ENCODE assay signal across 14 cellular contexts in genomic region chr7:102610996-102611685, GRCh38. TPM values are rescaled to one million over a fixed set of nuclear protein-coding genes. Genes with fewer than 3 reads are reported as not detected.
DNase-seq lines count a peak whose midpoint lies in the region; ATAC-seq, FAIRE-seq and TF ChIP-seq lines count a peak whose summit lies in the region.
"Not testable (repeated sequence)": the region's sequence is repeated elsewhere in the genome, so short reads cannot be mapped to it uniquely, and the experiment has no call there.
"Had no signal": no experiment of that assay in that cellular context is flagged by ENCODE, and none has a peak within 500 bp of the region (broad histone marks: within the 10 kb centered on the region; RNA-seq: fewer than 3 reads in every experiment).

No MANE protein-coding gene starts in this region.

- not testable (repeated sequence) for H3K79me2 ChIP-seq in PC-3 (ENCODE audit: low read length); K562 (ENCODE audit: control insufficient read depth, insufficient read depth, low read length)

- ATAC-seq in GM18867 (IDR thresholded peaks at IDR 0.05; ENCODE audit: unreplicated experiment) (peak; percentile 34), GM21381 (IDR thresholded peaks at IDR 0.05; ENCODE audit: unreplicated experiment) (peak; percentile 33), HG02642 (IDR thresholded peaks at IDR 0.05; ENCODE audit: poor library complexity, unreplicated experiment) (peak; percentile 39), HG03097 (IDR thresholded peaks at IDR 0.05; ENCODE audit: low FRiP score, unreplicated experiment) (peak; percentile 29), PC-3 (peak; percentile 64), K562 (peak; percentile 91), lower lobe of right lung (peak; percentile 57 to 59), upper lobe of left lung (ENCODE audit: low FRiP score in 2 of 2) (peak; percentile 27 to 82)

- CTCF ChIA-PET in PC-3 (lab: Charles Lee); K562 (lab: Yijun Ruan, JAX; ENCODE audit: low intra/inter-chr PET ratio): not testable (repeated sequence)

- TF ChIP-seq CTCF in PC-3 (conservative IDR thresholded peaks at IDR 0.05; ENCODE audit: low read depth, low read length); K562 (IDR thresholded peaks at IDR 0.05 in 2 of 3, conservative IDR thresholded peaks at IDR 0.05 in 1 of 3; ENCODE audit: insufficient read depth in 2 of 3, low read depth in 1 of 3, low read length in 3 of 3); lower lobe of right lung (IDR thresholded peaks at IDR 0.05); upper lobe of left lung (IDR thresholded peaks at IDR 0.05): not testable (repeated sequence)

- H3K9me3 ChIP-seq in PC-3 (ENCODE audit: low read length); K562 (replicated peaks; ENCODE audit: control insufficient read depth, insufficient read depth, low read depth, low read length); lower lobe of right lung; upper lobe of left lung: not testable (repeated sequence)

- peak; percentile 89 for FAIRE-seq in K562 (lab: Jason Lieb, UNC)

- H2AFZ ChIP-seq in PC-3 (ENCODE audit: low read length); K562 (ENCODE audit: low read depth, low read length): not testable (repeated sequence)

- not testable (repeated sequence) for TF ChIP-seq EP300 in K562 (IDR thresholded peaks at IDR 0.05; ENCODE audit: low read length); upper lobe of left lung (IDR thresholded peaks at IDR 0.05)

- not testable (repeated sequence) for BruUV-seq in PC-3 (replicated peaks; lab: Mats Ljungman, UMichigan); K562 (replicated peaks; lab: Mats Ljungman, UMichigan)

- H4K20me1 ChIP-seq in PC-3 (ENCODE audit: low read length); K562 (replicated peaks; ENCODE audit: control insufficient read depth, insufficient read depth, low read length): not testable (repeated sequence)

- not testable (repeated sequence) for H3F3A ChIP-seq in PC-3 (ENCODE audit: low read length, unreplicated experiment)

- not testable (repeated sequence) for TF ChIP-seq RAD21 in K562 (CRISPR knock-in tag; conservative IDR thresholded peaks at IDR 0.05 in 1 of 2, IDR thresholded peaks at IDR 0.05 in 1 of 2)

- POLR2A ChIA-PET in PC-3 (lab: Charles Lee; ENCODE audit: unreplicated experiment); K562 (lab: Yijun Ruan, JAX): not testable (repeated sequence)

- not testable (repeated sequence) for H3K36me3 ChIP-seq in PC-3 (ENCODE audit: low read depth, low read length); K562 (ENCODE audit: control insufficient read depth, insufficient read depth, low read length); lower lobe of right lung; upper lobe of left lung

- intact Hi-C loops in PC-3 (cut with micrococcal nuclease); K562 (cut with micrococcal nuclease); lower lobe of right lung (cut with DNase I): not testable (repeated sequence)

- not testable (repeated sequence) for H3K4me1 ChIP-seq in PC-3 (ENCODE audit: insufficient read depth, low read length); K562 (replicated peaks in 1 of 2; ENCODE audit: control insufficient read depth in 2 of 2, insufficient read depth in 2 of 2, low read length in 2 of 2); lower lobe of right lung; upper lobe of left lung

- in situ Hi-C loops in K562 (cut with MboI), result not testable (repeated sequence)

- H3K9ac ChIP-seq in PC-3 (ENCODE audit: low read length); K562 (ENCODE audit: insufficient read depth in 1 of 2, low read depth in 2 of 2, low read length in 2 of 2): not testable (repeated sequence)

- H3K27me3 ChIP-seq in PC-3 (ENCODE audit: low read length); K562 (ENCODE audit: control insufficient read depth in 2 of 2, insufficient read depth in 2 of 2, low read length in 2 of 2); lower lobe of right lung (ENCODE audit: low read depth); upper lobe of left lung: not testable (repeated sequence)

- not testable (repeated sequence) for DNase-seq in PC-3; K562 (ENCODE audit: extremely low read depth in 1 of 4, low spot score in 3 of 4); lower lobe of right lung; upper lobe of left lung

- TF ChIP-seq POLR2A in K562 (conservative IDR thresholded peaks at IDR 0.05); upper lobe of left lung (IDR thresholded peaks at IDR 0.05): not testable (repeated sequence)

- H3K9me2 ChIP-seq in PC-3 (replicated peaks; ENCODE audit: low read length), result not testable (repeated sequence)

- not testable (repeated sequence) for H3K4me2 ChIP-seq in PC-3 (ENCODE audit: low read length); K562 (ENCODE audit: insufficient read depth, low read length)

- no CpG with 5 or more reads among the region's 30 CpGs for WGBS in K562 (ENCODE audit: insufficient coverage, low coverage, missing lambda C conversion rate)
- no CpG with 5 or more reads among the region's 30 CpGs for WGBS in upper lobe of left lung, 2 donors

- H3K27ac ChIP-seq in PC-3 (ENCODE audit: low read length); K562 (ENCODE audit: extremely low read depth, low read depth, low read length); lower lobe of right lung; upper lobe of left lung: not testable (repeated sequence)

- not testable (repeated sequence) for H3K9me1 ChIP-seq in K562 (ENCODE audit: control insufficient read depth, insufficient read depth, low read length)

- H3K4me3 ChIP-seq in PC-3 (ENCODE audit: low read length); K562; lower lobe of right lung; upper lobe of left lung: not testable (repeated sequence)

RNA-seq across cellular contexts. Expression of gene RASA4, which starts 5.4 kb away (rescaled TPM):
- 6.7 and 15.8 TPM in 2 replicates for total RNA-seq in PC-3 (2014; rRNA removed)
- 42.6 and 152 TPM in 2 replicates for total RNA-seq in K562 (2011; cell fraction: chromatin; rRNA removed; ENCODE audit: low replicate concordance)
- 83.8 and 91.7 TPM in 2 replicates for total RNA-seq in K562 (2011; cell fraction: nucleolus; rRNA removed)
- total RNA-seq in K562 (2011; cell fraction: nucleoplasm; rRNA removed), result 49.6 and 54.0 TPM in 2 replicates
- 4.6 and 5.8 TPM in 2 replicates for total RNA-seq in K562 (2014; rRNA removed)
- total RNA-seq in K562 (2014; rRNA removed; fragmentation: Illumina TruSeq; extraction: Trizol), result 0.99 and 1.4 TPM in 2 replicates
- 1.9 and 2.8 TPM in 2 replicates for total RNA-seq in K562 (2015; rRNA removed; fragmentation: Illumina TruSeq; extraction: Trizol)
- total RNA-seq in K562 (2021), result 7.7 and 10.9 TPM in 2 replicates
- 4.8 and 7.7 TPM in 2 replicates for polyA plus RNA-seq in K562 (2011; rRNA removed)
- 6.1 and 7.5 TPM in 2 replicates for polyA plus RNA-seq in K562 (2011; cell fraction: cytosol; rRNA removed)
- polyA plus RNA-seq in K562 (2011; cell fraction: nucleus; rRNA removed), result 27.4 and 60.3 TPM in 2 replicates
- polyA plus RNA-seq in K562 (2012), result 6.3 and 11.2 TPM in 2 replicates
- polyA plus RNA-seq in K562 (2014; fragmentation: Illumina TruSeq; extraction: Trizol), result 2.8 and 4.3 TPM in 2 replicates
- polyA plus RNA-seq in K562 (2014; fragmentation: Nextera tagmentation; extraction: Ambion mirVana), result under 1 TPM; 0.36 to 0.52 TPM
- 6.1 and 8.7 TPM in 2 replicates for polyA plus RNA-seq in K562 (2014; rRNA removed)
- 9.8 and 18.0 TPM in 2 replicates for polyA minus RNA-seq in K562 (2011; rRNA and poly(A)+ RNA removed)
- 8.4 and 12.8 TPM in 2 replicates for polyA minus RNA-seq in K562 (2011; cell fraction: cytosol; rRNA and poly(A)+ RNA removed)
- polyA minus RNA-seq in K562 (2011; cell fraction: nucleus; rRNA and poly(A)+ RNA removed), result 23.4 and 27.2 TPM in 2 replicates
- 47.1 TPM for total RNA-seq in lower lobe of right lung
- 100 to 1,000 TPM in 1 of 6 donors, 10 to 100 TPM in 4, 1 to 10 TPM in 1; 8.7 to 132 (median 41.7) TPM for total RNA-seq in upper lobe of left lung

RNA-seq across cellular contexts. Expression of gene UPK3BL1, which starts 31.4 kb away (rescaled TPM):
- total RNA-seq in PC-3 (2014; rRNA removed) (20.2 and 22.7 TPM in 2 replicates), K562 (2014; rRNA removed) (14.0 and 23.2 TPM in 2 replicates), K562 (2014; rRNA removed; fragmentation: Illumina TruSeq; extraction: Trizol) (9.9 and 13.1 TPM in 2 replicates), K562 (2015; rRNA removed; fragmentation: Illumina TruSeq; extraction: Trizol) (21.7 and 23.5 TPM in 2 replicates), K562 (2021) (18.8 and 19.3 TPM in 2 replicates), lower lobe of right lung (35.5 TPM), upper lobe of left lung (10 to 100 TPM; 17.0 to 99.3 (median 30.0) TPM)
- 81.0 and 155 TPM in 2 replicates for total RNA-seq in K562 (2011; cell fraction: chromatin; rRNA removed; ENCODE audit: low replicate concordance)
- total RNA-seq in K562 (2011; cell fraction: nucleolus; rRNA removed), result 96.3 and 106 TPM in 2 replicates
- 109 and 126 TPM in 2 replicates for total RNA-seq in K562 (2011; cell fraction: nucleoplasm; rRNA removed)
- polyA plus RNA-seq in K562 (2011; rRNA removed) (20.9 and 23.9 TPM in 2 replicates), K562 (2014; fragmentation: Illumina TruSeq; extraction: Trizol) (15.6 and 20.9 TPM in 2 replicates), K562 (2014; fragmentation: Nextera tagmentation; extraction: Ambion mirVana) (1 to 10 TPM; 3.9 to 7.5 TPM), K562 (2014; rRNA removed) (27.8 and 36.3 TPM in 2 replicates)
- 9.3 and 14.3 TPM in 2 replicates for polyA plus RNA-seq in K562 (2011; cell fraction: cytosol; rRNA removed)
- polyA plus RNA-seq in K562 (2011; cell fraction: nucleus; rRNA removed), result 77.1 and 146 TPM in 2 replicates
- 15.2 and 55.9 TPM in 2 replicates for polyA plus RNA-seq in K562 (2012)
- polyA minus RNA-seq in K562 (2011; rRNA and poly(A)+ RNA removed), result 3.0 TPM in 1 of 2 replicates, not detected in the other
- 9.5 and 15.5 TPM in 2 replicates for polyA minus RNA-seq in K562 (2011; cell fraction: cytosol; rRNA and poly(A)+ RNA removed)
- 8.4 and 15.1 TPM in 2 replicates for polyA minus RNA-seq in K562 (2011; cell fraction: nucleus; rRNA and poly(A)+ RNA removed)

RNA-seq across cellular contexts. Expression of gene POLR2J3, which starts 38.8 kb away (rescaled TPM):
- total RNA-seq in PC-3 (2014; rRNA removed), result 14.5 and 35.2 TPM in 2 replicates
- total RNA-seq in K562 (2011; cell fraction: chromatin; rRNA removed; ENCODE audit: low replicate concordance), result 669 and 806 TPM in 2 replicates
- 366 and 414 TPM in 2 replicates for total RNA-seq in K562 (2011; cell fraction: nucleolus; rRNA removed)
- 540 and 610 TPM in 2 replicates for total RNA-seq in K562 (2011; cell fraction: nucleoplasm; rRNA removed)
- 30.9 and 39.3 TPM in 2 replicates for total RNA-seq in K562 (2014; rRNA removed)
- total RNA-seq in K562 (2014; rRNA removed; fragmentation: Illumina TruSeq; extraction: Trizol), result 112 and 146 TPM in 2 replicates
- total RNA-seq in K562 (2015; rRNA removed; fragmentation: Illumina TruSeq; extraction: Trizol), result 121 and 126 TPM in 2 replicates
- total RNA-seq in K562 (2021), result 35.4 and 35.5 TPM in 2 replicates
- 58.5 and 107 TPM in 2 replicates for polyA plus RNA-seq in K562 (2011; rRNA removed)
- 39.7 and 49.1 TPM in 2 replicates for polyA plus RNA-seq in K562 (2011; cell fraction: cytosol; rRNA removed)
- 127 and 175 TPM in 2 replicates for polyA plus RNA-seq in K562 (2011; cell fraction: nucleus; rRNA removed)
- polyA plus RNA-seq in K562 (2012), result 56.0 and 88.4 TPM in 2 replicates
- polyA plus RNA-seq in K562 (2014; fragmentation: Illumina TruSeq; extraction: Trizol), result 114 and 170 TPM in 2 replicates
- polyA plus RNA-seq in K562 (2014; fragmentation: Nextera tagmentation; extraction: Ambion mirVana), result 10 to 100 TPM; 59.6 to 62.9 TPM
- polyA plus RNA-seq in K562 (2014; rRNA removed), result 38.5 and 44.8 TPM in 2 replicates
- polyA minus RNA-seq in K562 (2011; rRNA and poly(A)+ RNA removed), result 79.3 and 93.4 TPM in 2 replicates
- 19.3 and 26.9 TPM in 2 replicates for polyA minus RNA-seq in K562 (2011; cell fraction: cytosol; rRNA and poly(A)+ RNA removed)
- 143 and 182 TPM in 2 replicates for polyA minus RNA-seq in K562 (2011; cell fraction: nucleus; rRNA and poly(A)+ RNA removed)
- 58.1 TPM for total RNA-seq in lower lobe of right lung
- 100 to 1,000 TPM in 1 of 6 donors, 10 to 100 TPM in 5; 17.2 to 147 (median 32.8) TPM for total RNA-seq in upper lobe of left lung

RNA-seq across cellular contexts. Expression of gene SPDYE2B, which starts 39.0 kb away (rescaled TPM):
- total RNA-seq in PC-3 (2014; rRNA removed) (not detected in 2 replicates), K562 (2014; rRNA removed) (not detected in 2 replicates), K562 (2014; rRNA removed; fragmentation: Illumina TruSeq; extraction: Trizol) (not detected in 2 replicates), K562 (2015; rRNA removed; fragmentation: Illumina TruSeq; extraction: Trizol) (not detected in 2 replicates), K562 (2021) (not detected in 2 replicates), lower lobe of right lung (not detected), upper lobe of left lung (not detected)
- not detected in 2 replicates for total RNA-seq in K562 (2011; cell fraction: chromatin; rRNA removed; ENCODE audit: low replicate concordance)
- not detected in 2 replicates for total RNA-seq in K562 (2011; cell fraction: nucleolus; rRNA removed)
- not detected in 2 replicates for total RNA-seq in K562 (2011; cell fraction: nucleoplasm; rRNA removed)
- polyA plus RNA-seq in K562 (2011; rRNA removed) (not detected in 2 replicates), K562 (2014; fragmentation: Illumina TruSeq; extraction: Trizol) (not detected in 2 replicates), K562 (2014; fragmentation: Nextera tagmentation; extraction: Ambion mirVana) (not detected), K562 (2014; rRNA removed) (not detected in 2 replicates)
- not detected in 2 replicates for polyA plus RNA-seq in K562 (2011; cell fraction: cytosol; rRNA removed)
- not detected in 2 replicates for polyA plus RNA-seq in K562 (2011; cell fraction: nucleus; rRNA removed)
- polyA plus RNA-seq in K562 (2012), result 0.44 and 0.83 TPM in 2 replicates
- not detected in 2 replicates for polyA minus RNA-seq in K562 (2011; rRNA and poly(A)+ RNA removed)
- not detected in 2 replicates for polyA minus RNA-seq in K562 (2011; cell fraction: cytosol; rRNA and poly(A)+ RNA removed)
- polyA minus RNA-seq in K562 (2011; cell fraction: nucleus; rRNA and poly(A)+ RNA removed), result not detected in 2 replicates
- total RNA-seq: breast epithelium, dermis microvascular lymphatic vessel endothelial cell, esophagus muscularis mucosa, H1, mesothelial cell of epicardium, SJSA1 had no signal
- polyA plus RNA-seq: H1 had no signal

Comparison
In these comparisons a context has a peak if more than half of its experiments do, and no peak if none do; other contexts are left out.
1. ATAC-seq: peak in every context shown above with its lines; median percentile 91 in K562; 64 in PC-3; 58 in lower lobe of right lung; 54 in upper lobe of left lung; 39 in HG02642; 34 in GM18867; 33 in GM21381; 29 in HG03097.